ENCODE assay signal across 13 cellular contexts in genomic region chr19:50205681-50206138, GRCh38. TPM values are rescaled to one million over a fixed set of nuclear protein-coding genes. Genes with fewer than 3 reads are reported as not detected.
DNase-seq lines count a peak whose midpoint lies in the region; ATAC-seq and TF ChIP-seq lines count a peak whose summit lies in the region.
"Had no signal": no experiment of that assay in that cellular context is flagged by ENCODE, and none has a peak within 500 bp of the region (broad histone marks: within the 10 kb centered on the region; RNA-seq: fewer than 3 reads in every experiment).

No MANE protein-coding gene starts in this region.

- BruUV-seq in PC-9 (replicated peaks; lab: Mats Ljungman, UMichigan): no TSS peak

- no peaks in the 10 kb centered on the region for H3K9me2 ChIP-seq in PC-9 (ENCODE audit: insufficient read depth)

- POLR2A ChIA-PET in PC-9 (lab: Charles Lee; ENCODE audit: unreplicated experiment): interaction anchor here (0.6 to 1.4 kb wide), 3 partner anchors 10 to 565 kb away, joined by 4 to 14 read pairs (median 6); no protein-coding TSS in a partner anchor

- intact Hi-C loops in PC-9 (cut with micrococcal nuclease; ENCODE audit: unreplicated experiment) (loop anchor here (1.0 kb wide), 2 partner anchors 10 to 38 kb away; no protein-coding TSS in a partner anchor), stomach (cut with DNase I; ENCODE audit: low total_unique reads) (no loop called here)

- 11 to 38% (median 18%) methylated on average over 3 to 12 of the region's 12 CpGs for WGBS in stomach, 5 donors

- H3K36me3 ChIP-seq in PC-9 (ENCODE audit: low read depth): peaks cover under 1% of the 10 kb centered on the region; the same call in 1 of the 2 replicates
- peaks cover 0 to 7% (median 5%) of the 10 kb centered on the region in 4 donors for H3K36me3 ChIP-seq in stomach
- H3K36me3 ChIP-seq: ascending aorta had no signal

- CTCF ChIA-PET in PC-9 (lab: Charles Lee): no interaction called here

- peak overlapping the region; percentile 97 for H3K27ac ChIP-seq in PC-9
- peak overlapping the region; percentile 79 to 91 (median 87) for H3K27ac ChIP-seq in stomach
- H3K27ac ChIP-seq: ascending aorta, KMS-11 had no signal

- peak; percentile 39 for DNase-seq in HuH-7.5 (ENCODE audit: low spot score)
- peak; percentile 90 to 91 for DNase-seq in PC-9
- DNase-seq in kidney tubule cell (ENCODE audit: low spot score): peak; percentile 34
- peak; percentile 85 for DNase-seq in stomach
- DNase-seq in HUDEP-2 (lab: John Stamatoyannopoulos, UW; ENCODE audit: unreplicated experiment in 76 of 76): no peak
- no peak for DNase-seq in superior temporal gyrus (ENCODE audit: extremely low spot score)
- DNase-seq: activated CD4-positive, alpha-beta memory T cell treated with anti-CD3 and anti-CD28 coated beads, Interleukin-2, amount 10 ng/mL, durations not matched to agents 7 days and 5 days had no signal

- peaks cover 35% of the 10 kb centered on the region for H3K79me2 ChIP-seq in PC-9 (ENCODE audit: low read depth)

- H3K4me3 ChIP-seq in PC-9 (peak overlapping the region; percentile 82), stomach (peak overlapping the region; percentile 30 to 61 (median 40))

- ATAC-seq in HG02852 (IDR thresholded peaks at IDR 0.05; ENCODE audit: unreplicated experiment): no peak

- H2AFZ ChIP-seq in PC-9: peak overlapping the region; percentile 36

- TF ChIP-seq POLR2A in stomach (IDR thresholded peaks at IDR 0.05): no peak

- peaks cover 1% of the 10 kb centered on the region; the same call in 1 of the 2 replicates for H3K9me3 ChIP-seq in PC-9 (ENCODE audit: insufficient read depth, low read depth)
- H3K9me3 ChIP-seq in stomach: no peaks in the 10 kb centered on the region
- H3K9me3 ChIP-seq: ascending aorta had no signal

- H3F3A ChIP-seq in PC-9 (ENCODE audit: insufficient read depth, low read depth): peaks cover 13% of the 10 kb centered on the region

- H3K27me3 ChIP-seq in PC-9 (ENCODE audit: insufficient read depth, low read depth) (no peaks in the 10 kb centered on the region), stomach (peaks cover 0 to 65% (median 41%) of the 10 kb centered on the region in 3 donors)
- H3K27me3 ChIP-seq: ascending aorta had no signal

- H3K4me2 ChIP-seq in PC-9: peak overlapping the region; percentile 95
- H3K4me2 ChIP-seq: KMS-11 had no signal

- TF ChIP-seq CTCF in PC-9 (conservative IDR thresholded peaks at IDR 0.05) (peak; percentile 63; the same call in 1 of the 2 replicates), stomach (IDR thresholded peaks at IDR 0.05) (no peak)

- TF ChIP-seq EP300 in stomach (IDR thresholded peaks at IDR 0.05): no peak

- H4K20me1 ChIP-seq in PC-9 (ENCODE audit: insufficient read depth): no peaks in the 10 kb centered on the region

- H3K4me1 ChIP-seq in PC-9 (replicated peaks; ENCODE audit: insufficient read depth): peaks cover 26% of the 10 kb centered on the region
- peaks cover 0 to 35% (median 26%) of the 10 kb centered on the region in 4 donors for H3K4me1 ChIP-seq in stomach

RNA-seq across cellular contexts. Expression of gene MYH14, which starts 2.3 kb away (rescaled TPM):
- total RNA-seq in PC-9 (2021) (115 and 169 TPM in 2 replicates), stomach (100 to 1,000 TPM in 1 of 5 donors, 10 to 100 TPM in 4; 21.6 to 392 (median 62.5) TPM)
- 10 to 100 TPM; 23.7 to 54.2 (median 27.9) TPM for polyA plus RNA-seq in stomach
- total RNA-seq: activated CD4-positive, alpha-beta memory T cell treated with anti-CD3 and anti-CD28 coated beads, Interleukin-2, amount 10 ng/mL, durations not matched to agents 7 days and 5 days had no signal

RNA-seq across cellular contexts. Expression of gene IZUMO2, which starts 42.6 kb away (rescaled TPM):
- not detected in 2 replicates for total RNA-seq in PC-9 (2021)
- not detected for total RNA-seq in stomach
- not detected for polyA plus RNA-seq in stomach
- total RNA-seq: activated CD4-positive, alpha-beta memory T cell treated with anti-CD3 and anti-CD28 coated beads, Interleukin-2, amount 10 ng/mL, durations not matched to agents 7 days and 5 days; ascending aorta; Daoy; glomerular endothelial cell; renal cortical epithelial cell had no signal

Comparison
In these comparisons a context has a peak if more than half of its experiments do, and no peak if none do; other contexts are left out.
1. DNase-seq: peak in HuH-7.5 (single experiment), PC-9 (2 of 2), kidney tubule cell (single experiment) and stomach (single experiment); none in HUDEP-2 (0 of 76) and superior temporal gyrus (single experiment).